ENCODE assay signal across 8 cellular contexts in the genomic region with DNA sequence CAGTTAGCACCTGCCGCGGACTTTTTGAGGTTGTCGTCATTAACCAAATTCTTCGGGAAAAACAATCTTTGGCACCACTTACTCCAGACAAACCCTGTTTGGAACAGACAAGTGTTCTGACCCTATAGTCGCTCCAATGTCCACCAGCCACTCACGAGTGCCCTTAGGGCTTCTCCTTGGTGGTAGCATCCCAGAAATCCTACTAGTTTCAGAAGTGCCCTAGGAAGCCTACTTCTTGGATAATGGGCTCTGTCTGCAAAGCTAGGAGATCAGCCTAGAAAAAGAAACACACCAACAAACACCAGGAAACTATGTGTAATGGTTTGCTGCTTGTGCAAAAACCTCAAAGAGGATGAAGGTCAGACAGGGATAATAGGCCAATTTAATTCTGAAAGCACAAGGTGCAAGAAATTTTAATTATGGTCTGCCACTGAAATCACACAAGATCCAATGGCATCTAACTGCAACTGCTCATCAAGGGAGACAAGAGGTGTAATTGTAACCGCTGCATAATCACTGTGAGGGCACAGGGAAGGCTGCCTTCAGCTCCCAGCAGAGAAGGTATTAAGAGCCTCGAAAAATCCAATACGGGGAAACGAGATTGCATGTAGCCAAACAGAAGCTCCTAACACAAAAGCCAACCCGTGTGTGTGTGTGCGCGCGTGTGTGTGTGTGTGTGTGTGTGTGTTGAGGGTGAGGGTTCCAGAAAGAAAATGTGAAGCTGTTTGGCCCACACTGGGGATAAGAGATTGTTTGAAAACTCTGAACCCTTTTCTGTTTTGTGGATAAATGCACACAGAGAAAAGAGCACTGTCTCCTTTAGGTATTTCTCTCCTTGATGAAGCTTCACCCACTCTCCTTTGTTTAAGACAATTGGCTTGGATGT. TPM values are rescaled to one million over a fixed set of nuclear protein-coding genes. Genes with fewer than 3 reads are reported as not detected.
A peak's percentile ranks its signal among the peaks of the same experiment; 100 is the strongest.
DNase-seq lines count a peak whose midpoint lies in the region; ATAC-seq and TF ChIP-seq lines count a peak whose summit lies in the region.

No MANE protein-coding gene starts in this region.

- POLR2A ChIA-PET in HEK293 (lab: Yijun Ruan, JAX): interaction anchor here (0.6 to 3.4 kb wide), 5 partner anchors 10 to 107 kb away, joined by 3 to 57 read pairs (median 4); no protein-coding TSS in a partner anchor
- POLR2A ChIA-PET in activated CD4-positive, alpha-beta memory T cell treated with anti-CD3 and anti-CD28 coated beads, Interleukin-2, amount 10 ng/mL, durations not matched to agents 7 days and 5 days (lab: Charles Lee): no interaction called here

- H3K9me3 ChIP-seq in HEK293 (ENCODE audit: control insufficient read depth, insufficient read depth, low read depth, low read length): no peaks in the 10 kb centered on the region
- H3K9me3 ChIP-seq in right atrium auricular region: no peaks in the 10 kb centered on the region

- H3K36me3 ChIP-seq in HEK293 (ENCODE audit: control insufficient read depth in 2 of 2, insufficient read depth in 1 of 2, low read length in 2 of 2): peaks cover 0 to 3% of the 10 kb centered on the region in 2 experiments; a peak in 1 of 3 replicates
- no peaks in the 10 kb centered on the region for H3K36me3 ChIP-seq in right atrium auricular region

- H3K4me3 Mint-ChIP-seq in activated CD4-positive, alpha-beta memory T cell treated with anti-CD3 and anti-CD28 coated beads, Interleukin-2, amount 10 ng/mL, durations not matched to agents 7 days and 5 days: no peak overlapping the region

- CTCF ChIA-PET in HEK293 (lab: Yijun Ruan, JAX): interaction anchor here (0.7 to 3.4 kb wide), 4 partner anchors 91 to 116 kb away, joined by 3 to 13 read pairs (median 7); no protein-coding TSS in a partner anchor
- CTCF ChIA-PET in activated CD4-positive, alpha-beta memory T cell treated with anti-CD3 and anti-CD28 coated beads, Interleukin-2, amount 10 ng/mL, durations not matched to agents 7 days and 5 days (lab: Charles Lee): no interaction called here

- H3K4me1 ChIP-seq in HEK293 (ENCODE audit: control insufficient read depth, insufficient read depth, low read length): peaks cover 11% of the 10 kb centered on the region
- H3K4me1 ChIP-seq in right atrium auricular region: peaks cover 0 to 25% of the 10 kb centered on the region in 2 donors

- DNase-seq in SW480 (ENCODE audit: low spot score) (peak; percentile 7), right atrium auricular region (ENCODE audit: low spot score) (no peak), retinal pigment epithelial cell (ENCODE audit: low read depth) (no peak)
- DNase-seq in activated CD4-positive, alpha-beta memory T cell treated with anti-CD3 and anti-CD28 coated beads, Interleukin-2, amount 10 ng/mL, durations not matched to agents 7 days and 5 days: no peak

- no peak overlapping the region for H3K27ac Mint-ChIP-seq in activated CD4-positive, alpha-beta memory T cell treated with anti-CD3 and anti-CD28 coated beads, Interleukin-2, amount 10 ng/mL, durations not matched to agents 7 days and 5 days

- no peaks in the 10 kb centered on the region for H3K27me3 ChIP-seq in right atrium auricular region

- H3K4me3 ChIP-seq in HEK293 (ENCODE audit: low read depth, low read length) (peak overlapping the region; percentile 79), right atrium auricular region (peak overlapping the region; percentile 76 to 79), retinal pigment epithelial cell (ENCODE audit: low read length) (peak overlapping the region; percentile 94)

- H3K27me3 Mint-ChIP-seq in activated CD4-positive, alpha-beta memory T cell treated with anti-CD3 and anti-CD28 coated beads, Interleukin-2, amount 10 ng/mL, durations not matched to agents 7 days and 5 days: peaks cover 49% of the 10 kb centered on the region

- peaks cover 8% of the 10 kb centered on the region for H3K4me1 Mint-ChIP-seq in activated CD4-positive, alpha-beta memory T cell treated with anti-CD3 and anti-CD28 coated beads, Interleukin-2, amount 10 ng/mL, durations not matched to agents 7 days and 5 days

- no peak for TF ChIP-seq CTCF in HEK293 (tag by site-specific recombination; IDR thresholded peaks at IDR 0.05)
- TF ChIP-seq CTCF in right atrium auricular region (IDR thresholded peaks at IDR 0.05): no peak
- TF ChIP-seq CTCF in retinal pigment epithelial cell (conservative IDR thresholded peaks at IDR 0.05; ENCODE audit: low read depth, low read length): no peak

- no peaks in the 10 kb centered on the region for H3K36me3 Mint-ChIP-seq in activated CD4-positive, alpha-beta memory T cell treated with anti-CD3 and anti-CD28 coated beads, Interleukin-2, amount 10 ng/mL, durations not matched to agents 7 days and 5 days (ENCODE audit: low read depth)

- ATAC-seq in HG03175 (IDR thresholded peaks at IDR 0.05; ENCODE audit: unreplicated experiment): no peak
- ATAC-seq in GM18511 (IDR thresholded peaks at IDR 0.05; ENCODE audit: unreplicated experiment): no peak
- no peak for ATAC-seq in GM19395 (IDR thresholded peaks at IDR 0.05; ENCODE audit: unreplicated experiment)

- H3K27ac ChIP-seq in HEK293 (ENCODE audit: extremely low read depth, low read depth, low read length): peak overlapping the region; percentile 93; the same call in 1 of the 2 replicates
- peak overlapping the region; percentile 85 to 91 for H3K27ac ChIP-seq in right atrium auricular region

- H3K9me3 Mint-ChIP-seq in activated CD4-positive, alpha-beta memory T cell treated with anti-CD3 and anti-CD28 coated beads, Interleukin-2, amount 10 ng/mL, durations not matched to agents 7 days and 5 days: no peaks in the 10 kb centered on the region

TF ChIP-seq in HEK293, 187 proteins besides CTCF, POLR2A, EP300 and RAD21 (continues in another document):
- TF ChIP-seq ZNF133 (tag by site-specific recombination; IDR thresholded peaks at IDR 0.05) (no peak), ZBTB20 (tag by site-specific recombination; IDR thresholded peaks at IDR 0.05) (peak; percentile 39), OSR2 (tag by site-specific recombination; IDR thresholded peaks at IDR 0.05) (peak; percentile 42; the same call in 1 of the 2 replicates), SP7 (tag by site-specific recombination; IDR thresholded peaks at IDR 0.05) (peak; percentile 97), TRIM28 (IDR thresholded peaks at IDR 0.05; ENCODE audit: borderline replicate concordance, low read length) (peak; percentile 57; the same call in 1 of the 2 replicates), PRDM1 (tag by site-specific recombination; IDR thresholded peaks at IDR 0.05) (peak; percentile 88), ZBTB7A (tag by site-specific recombination; IDR thresholded peaks at IDR 0.05; ENCODE audit: low read depth) (no peak), ZNF112 (tag by site-specific recombination; IDR thresholded peaks at IDR 0.05) (no peak), ZNF549 (tag by site-specific recombination; IDR thresholded peaks at IDR 0.05) (no peak), GLIS1 (tag by site-specific recombination; IDR thresholded peaks at IDR 0.05) (peak; percentile 21; the same call in 1 of the 2 replicates)
- TF ChIP-seq, protein P1, sequence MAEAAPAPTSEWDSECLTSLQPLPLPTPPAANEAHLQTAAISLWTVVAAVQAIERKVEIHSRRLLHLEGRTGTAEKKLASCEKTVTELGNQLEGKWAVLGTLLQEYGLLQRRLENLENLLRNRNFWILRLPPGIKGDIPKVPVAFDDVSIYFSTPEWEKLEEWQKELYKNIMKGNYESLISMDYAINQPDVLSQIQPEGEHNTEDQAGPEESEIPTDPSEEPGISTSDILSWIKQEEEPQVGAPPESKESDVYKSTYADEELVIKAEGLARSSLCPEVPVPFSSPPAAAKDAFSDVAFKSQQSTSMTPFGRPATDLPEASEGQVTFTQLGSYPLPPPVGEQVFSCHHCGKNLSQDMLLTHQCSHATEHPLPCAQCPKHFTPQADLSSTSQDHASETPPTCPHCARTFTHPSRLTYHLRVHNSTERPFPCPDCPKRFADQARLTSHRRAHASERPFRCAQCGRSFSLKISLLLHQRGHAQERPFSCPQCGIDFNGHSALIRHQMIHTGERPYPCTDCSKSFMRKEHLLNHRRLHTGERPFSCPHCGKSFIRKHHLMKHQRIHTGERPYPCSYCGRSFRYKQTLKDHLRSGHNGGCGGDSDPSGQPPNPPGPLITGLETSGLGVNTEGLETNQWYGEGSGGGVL (tag by site-specific recombination; IDR thresholded peaks at IDR 0.05): peak; percentile 47; the same call in 1 of the 2 replicates
- TF ChIP-seq, protein P2, sequence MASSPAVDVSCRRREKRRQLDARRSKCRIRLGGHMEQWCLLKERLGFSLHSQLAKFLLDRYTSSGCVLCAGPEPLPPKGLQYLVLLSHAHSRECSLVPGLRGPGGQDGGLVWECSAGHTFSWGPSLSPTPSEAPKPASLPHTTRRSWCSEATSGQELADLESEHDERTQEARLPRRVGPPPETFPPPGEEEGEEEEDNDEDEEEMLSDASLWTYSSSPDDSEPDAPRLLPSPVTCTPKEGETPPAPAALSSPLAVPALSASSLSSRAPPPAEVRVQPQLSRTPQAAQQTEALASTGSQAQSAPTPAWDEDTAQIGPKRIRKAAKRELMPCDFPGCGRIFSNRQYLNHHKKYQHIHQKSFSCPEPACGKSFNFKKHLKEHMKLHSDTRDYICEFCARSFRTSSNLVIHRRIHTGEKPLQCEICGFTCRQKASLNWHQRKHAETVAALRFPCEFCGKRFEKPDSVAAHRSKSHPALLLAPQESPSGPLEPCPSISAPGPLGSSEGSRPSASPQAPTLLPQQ (tag by site-specific recombination; IDR thresholded peaks at IDR 0.05): no peak
- TF ChIP-seq, protein P3, sequence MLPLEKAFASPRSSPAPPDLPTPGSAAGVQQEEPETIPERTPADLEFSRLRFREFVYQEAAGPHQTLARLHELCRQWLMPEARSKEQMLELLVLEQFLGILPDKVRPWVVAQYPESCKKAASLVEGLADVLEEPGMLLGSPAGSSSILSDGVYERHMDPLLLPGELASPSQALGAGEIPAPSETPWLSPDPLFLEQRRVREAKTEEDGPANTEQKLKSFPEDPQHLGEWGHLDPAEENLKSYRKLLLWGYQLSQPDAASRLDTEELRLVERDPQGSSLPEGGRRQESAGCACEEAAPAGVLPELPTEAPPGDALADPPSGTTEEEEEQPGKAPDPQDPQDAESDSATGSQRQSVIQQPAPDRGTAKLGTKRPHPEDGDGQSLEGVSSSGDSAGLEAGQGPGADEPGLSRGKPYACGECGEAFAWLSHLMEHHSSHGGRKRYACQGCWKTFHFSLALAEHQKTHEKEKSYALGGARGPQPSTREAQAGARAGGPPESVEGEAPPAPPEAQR (tag by site-specific recombination; IDR thresholded peaks at IDR 0.05): no peak

RNA-seq across cellular contexts. Expression of gene WLS, which starts 2.2 kb away (rescaled TPM):
- total RNA-seq in right atrium auricular region: 10 to 100 TPM; 51.0 to 55.8 TPM
- total RNA-seq in activated CD4-positive, alpha-beta memory T cell treated with anti-CD3 and anti-CD28 coated beads, Interleukin-2, amount 10 ng/mL, durations not matched to agents 7 days and 5 days: not detected

Comparison
In these comparisons a context has a peak if more than half of its experiments do, and no peak if none do; other contexts are left out.
1. RNA of gene WLS, which starts 2.2 kb away (total RNA-seq): 51.0 to 55.8 TPM in right atrium auricular region; not detected in activated CD4-positive, alpha-beta memory T cell treated with anti-CD3 and anti-CD28 coated beads, Interleukin-2, amount 10 ng/mL, durations not matched to agents 7 days and 5 days; every median in the first group is over 10 times any median in the second.
2. Peak in every context shown above with its lines, with median percentiles within 50 percentile points of each other: H3K4me3 ChIP-seq.